In the genomic region with DNA sequence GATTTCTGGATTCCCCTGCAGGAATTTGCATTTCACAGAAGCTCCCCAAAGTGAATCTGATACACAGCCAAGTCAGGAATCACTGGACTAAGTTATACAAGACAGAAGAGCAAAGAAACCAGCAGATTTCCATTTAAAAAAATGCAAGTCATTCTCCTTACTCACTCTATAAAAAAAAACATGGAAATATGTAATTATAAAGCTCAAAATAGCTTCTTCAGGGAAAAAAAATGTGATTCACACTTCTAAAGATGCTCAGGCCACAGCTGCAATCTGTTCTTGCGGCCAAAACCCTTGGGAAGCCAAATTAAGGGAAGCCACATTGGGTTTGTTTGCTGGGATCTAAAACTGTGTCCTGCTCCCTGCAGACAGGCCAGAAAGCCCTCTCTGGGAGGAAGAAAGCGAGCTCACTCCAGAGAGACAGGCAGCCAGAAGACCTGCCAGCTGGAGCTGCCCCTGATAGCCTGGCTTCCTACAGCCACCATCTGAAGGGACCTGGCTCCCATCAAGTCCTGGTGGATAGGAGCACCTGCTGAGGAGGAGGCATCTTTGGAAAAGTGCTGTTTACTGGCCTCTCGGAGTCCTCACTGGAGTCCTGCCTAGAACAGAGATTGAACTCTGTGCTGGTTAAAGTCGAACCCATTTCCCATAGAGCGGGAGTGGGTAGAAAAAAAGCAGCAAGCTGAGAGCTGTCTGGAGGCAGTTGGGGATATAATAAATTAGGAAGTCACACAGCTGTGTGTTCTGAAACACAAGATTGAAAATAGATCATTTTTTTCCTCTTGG, we compare ENCODE assay signal across 10 cellular contexts.
DNase-seq lines count a peak whose midpoint lies in the region; ATAC-seq and TF ChIP-seq lines count a peak whose summit lies in the region.
"Had no signal": no experiment of that assay in that cellular context is flagged by ENCODE, and none has a peak within 500 bp of the region (broad histone marks: within the 10 kb centered on the region; RNA-seq: fewer than 3 reads in every experiment).

No MANE protein-coding gene starts in this region.

- peak overlapping the region; percentile 52 for H3K9ac ChIP-seq in adipocyte (ENCODE audit: low read length)

- no peak for TF ChIP-seq CTCF in psoas muscle (IDR thresholded peaks at IDR 0.05)

- H3K27me3 ChIP-seq in adipocyte (replicated peaks; ENCODE audit: control insufficient read depth, insufficient read depth, low read length), result no peaks in the 10 kb centered on the region
- H3K27me3 ChIP-seq in psoas muscle (ENCODE audit: insufficient read depth in 3 of 3, low read length in 2 of 3), result no peaks in the 10 kb centered on the region

- H3K4me3 ChIP-seq in adipocyte (ENCODE audit: low read length), result peak overlapping the region; percentile 15
- no peak overlapping the region for H3K4me3 ChIP-seq in psoas muscle

- peak; percentile 75 for DNase-seq in AG20443 (ENCODE audit: low spot score)
- DNase-seq in adipocyte (ENCODE audit: low read depth), result peak; percentile 67
- peak; percentile 5 for DNase-seq in fibroblast of the conjunctiva (ENCODE audit: low read depth)
- peak; percentile 43 to 65 for DNase-seq in psoas muscle
- no peak for DNase-seq in OCI-M2 (lab: John Stamatoyannopoulos, UW; ENCODE audit: unreplicated experiment)
- no peak for DNase-seq in SIG-M5 treated with dmso at 0.1 percent for 504 hours (lab: John Stamatoyannopoulos, UW; ENCODE audit: unreplicated experiment)
- DNase-seq in LoVo (ENCODE audit: low spot score), result no peak
- DNase-seq: NCI-H774, nephron progenitor cell had no signal

- peak overlapping the region; percentile 15 for H3K27ac ChIP-seq in psoas muscle

- H3K9me3 ChIP-seq in adipocyte (ENCODE audit: control insufficient read depth, low read length) (no peaks in the 10 kb centered on the region), psoas muscle (no peaks in the 10 kb centered on the region)

- no peaks in the 10 kb centered on the region for H3K36me3 ChIP-seq in adipocyte (ENCODE audit: control insufficient read depth, insufficient read depth, low read length, severe bottlenecking)
- no peaks in the 10 kb centered on the region for H3K36me3 ChIP-seq in psoas muscle (ENCODE audit: insufficient read depth in 1 of 2, low read depth in 1 of 2)

- peaks cover 17% of the 10 kb centered on the region for H3K4me1 ChIP-seq in adipocyte (ENCODE audit: control insufficient read depth, insufficient read depth, low read length)
- H3K4me1 ChIP-seq in psoas muscle, result no peaks in the 10 kb centered on the region

- intact Hi-C loops in psoas muscle (cut with DNase I), result no loop called here

- ATAC-seq in psoas muscle (peak; percentile 27 to 76 (median 54)), HG03457 (IDR thresholded peaks at IDR 0.05; ENCODE audit: unreplicated experiment) (no peak)

- 35 to 56% (median 37%) methylated on average over 5 of the region's 5 CpGs for WGBS in psoas muscle, 3 donors

Comparison
In these comparisons a context has a peak if more than half of its experiments do, and no peak if none do; other contexts are left out.
1. DNase-seq: peak in AG20443 (single experiment), adipocyte (single experiment), fibroblast of the conjunctiva (single experiment) and psoas muscle (2 of 2); none in OCI-M2 (single experiment), SIG-M5 treated with dmso at 0.1 percent for 504 hours (single experiment) and LoVo (single experiment).